8 cellular contexts compared by ENCODE assay signal in genomic region chr1:23809751-23810171, GRCh38. TPM values are rescaled to one million over a fixed set of nuclear protein-coding genes. Genes with fewer than 3 reads are reported as not detected.
DNase-seq lines count a peak whose midpoint lies in the region; ATAC-seq, FAIRE-seq and TF ChIP-seq lines count a peak whose summit lies in the region.

No MANE protein-coding gene starts in this region.

- no peaks in the 10 kb centered on the region for H3K9me3 ChIP-seq in SU-DHL-6 (ENCODE audit: insufficient read depth, low read length)
- H3K9me3 ChIP-seq in small intestine (ENCODE audit: control insufficient read depth, low read depth) = no peaks in the 10 kb centered on the region

- H3K27ac ChIP-seq in C4-2B = no peak overlapping the region
- no peak overlapping the region for H3K27ac ChIP-seq in SU-DHL-6 (ENCODE audit: low read depth, low read length)
- peak overlapping the region; percentile 7 to 43 for H3K27ac ChIP-seq in small intestine (ENCODE audit: low read depth in 1 of 2, low read length in 1 of 2)

- H3K36me3 ChIP-seq in SU-DHL-6 (ENCODE audit: low read length) (no peaks in the 10 kb centered on the region), small intestine (ENCODE audit: control insufficient read depth in 2 of 2, insufficient read depth in 2 of 2, low read length in 2 of 2) (peaks cover 0 to 2% of the 10 kb centered on the region in 2 donors)

- no peaks in the 10 kb centered on the region for H4K20me1 ChIP-seq in SU-DHL-6 (ENCODE audit: low read depth, low read length)

- 10 to 19% (median 15%) methylated on average over 6 of the region's 6 CpGs for WGBS in small intestine, 3 donors

- H3K27me3 ChIP-seq in SU-DHL-6 (ENCODE audit: low read length) (no peaks in the 10 kb centered on the region), small intestine (ENCODE audit: control insufficient read depth in 2 of 2, insufficient read depth in 2 of 2, low read length in 2 of 2) (no peaks in the 10 kb centered on the region)

- H3K4me3 Mint-ChIP-seq in activated naive CD8-positive, alpha-beta T cell treated with anti-CD3 and anti-CD28 coated beads, Interleukin-2, amount 10 ng/mL, durations not matched to agents 7 days and 5 days = no peak overlapping the region

- no peak overlapping the region for H2AFZ ChIP-seq in SU-DHL-6 (ENCODE audit: low read depth, low read length, severe bottlenecking)

- intact Hi-C loops in left cardiac atrium (cut with DNase I) = loop anchor here in 1 of 2 donors (5.0 kb wide), 1 partner anchor 58 kb away; the partner anchor contains the start of gene FUCA1

- no peak overlapping the region for H3K4me2 ChIP-seq in SU-DHL-6 (ENCODE audit: low read depth, low read length, poor library complexity, severe bottlenecking)

- H3F3A ChIP-seq in SU-DHL-6 (ENCODE audit: insufficient read depth) = no peaks in the 10 kb centered on the region

- H3K4me3 ChIP-seq in SU-DHL-6 (ENCODE audit: insufficient read depth, low read length, poor library complexity, severe bottlenecking) (no peak overlapping the region), small intestine (ENCODE audit: low read depth in 1 of 2, low read length in 2 of 2) (no peak overlapping the region)

- FAIRE-seq in small intestine (lab: Jason Lieb, UNC) = no peak

- H3K27me3 Mint-ChIP-seq in activated naive CD8-positive, alpha-beta T cell treated with anti-CD3 and anti-CD28 coated beads, Interleukin-2, amount 10 ng/mL, durations not matched to agents 7 days and 5 days = no peaks in the 10 kb centered on the region

- peak; percentile 45 for DNase-seq in NCI-H1105 (lab: John Stamatoyannopoulos, UW)
- peak; percentile 84 for DNase-seq in activated naive CD8-positive, alpha-beta T cell treated with anti-CD3 and anti-CD28 coated beads, Interleukin-2, amount 10 ng/mL, durations not matched to agents 7 days and 5 days
- DNase-seq in left cardiac atrium = peak; percentile 69
- peak; percentile 89 for DNase-seq in small intestine

- H3K79me2 ChIP-seq in SU-DHL-6 (ENCODE audit: insufficient read depth, low read length) = no peaks in the 10 kb centered on the region

- POLR2A ChIA-PET in activated naive CD8-positive, alpha-beta T cell treated with anti-CD3 and anti-CD28 coated beads, Interleukin-2, amount 10 ng/mL, durations not matched to agents 7 days and 5 days (lab: Charles Lee) = interaction anchor here (0.7 to 4.7 kb wide), 4 partner anchors 9 to 107 kb away, joined by 3 to 18 read pairs (median 9); partner anchors contain the start of genes GALE and HMGCL

- peaks cover 17% of the 10 kb centered on the region for H3K4me1 Mint-ChIP-seq in activated naive CD8-positive, alpha-beta T cell treated with anti-CD3 and anti-CD28 coated beads, Interleukin-2, amount 10 ng/mL, durations not matched to agents 7 days and 5 days

- H3K9me3 Mint-ChIP-seq in activated naive CD8-positive, alpha-beta T cell treated with anti-CD3 and anti-CD28 coated beads, Interleukin-2, amount 10 ng/mL, durations not matched to agents 7 days and 5 days = no peaks in the 10 kb centered on the region

- no peak overlapping the region for H3K27ac Mint-ChIP-seq in activated naive CD8-positive, alpha-beta T cell treated with anti-CD3 and anti-CD28 coated beads, Interleukin-2, amount 10 ng/mL, durations not matched to agents 7 days and 5 days

- H3K9ac ChIP-seq in SU-DHL-6 (ENCODE audit: low read length) = no peak overlapping the region

- peak; percentile 75 for TF ChIP-seq CTCF in C4-2B (conservative IDR thresholded peaks at IDR 0.05)
- peak; percentile 91 for TF ChIP-seq CTCF in SU-DHL-6 (IDR thresholded peaks at IDR 0.05; ENCODE audit: insufficient read depth, low read length, poor library complexity, severe bottlenecking)

- H3K9me2 ChIP-seq in SU-DHL-6 (replicated peaks; ENCODE audit: insufficient read depth, low read length) = no peaks in the 10 kb centered on the region

- peaks cover 6% of the 10 kb centered on the region for H3K36me3 Mint-ChIP-seq in activated naive CD8-positive, alpha-beta T cell treated with anti-CD3 and anti-CD28 coated beads, Interleukin-2, amount 10 ng/mL, durations not matched to agents 7 days and 5 days

- ATAC-seq in GM21717 (IDR thresholded peaks at IDR 0.05; ENCODE audit: unreplicated experiment) = peak; percentile 48
- ATAC-seq in activated naive CD8-positive, alpha-beta T cell treated with anti-CD3 and anti-CD28 coated beads, Interleukin-2, amount 10 ng/mL, durations not matched to agents 7 days and 5 days (ENCODE audit: low read depth) = peak; percentile 88
- ATAC-seq in left cardiac atrium = peak; percentile 86 to 88
- ATAC-seq in GM18520 (IDR thresholded peaks at IDR 0.05; ENCODE audit: unreplicated experiment) = no peak

- H3K4me1 ChIP-seq in small intestine (ENCODE audit: control insufficient read depth in 2 of 2, insufficient read depth in 1 of 2, low read depth in 1 of 2, low read length in 1 of 2) = no peaks in the 10 kb centered on the region

RNA-seq across cellular contexts. Expression of gene GALE, which starts 9.2 kb away (rescaled TPM):
- 10 to 100 TPM; 18.6 to 19.4 TPM for total RNA-seq in activated naive CD8-positive, alpha-beta T cell treated with anti-CD3 and anti-CD28 coated beads, Interleukin-2, amount 10 ng/mL, durations not matched to agents 7 days and 5 days
- total RNA-seq in left cardiac atrium = 10 to 100 TPM in 1 of 2 donors, 1 to 10 TPM in 1; 9.7 to 16.0 TPM
- polyA plus RNA-seq in small intestine = 100 to 1,000 TPM in 2 of 3 donors, 10 to 100 TPM in 1; 76.6 to 289 (median 276) TPM

RNA-seq across cellular contexts. Expression of gene HMGCL, which starts 15.5 kb away (rescaled TPM):
- 10 to 100 TPM; 35.4 to 37.2 TPM for total RNA-seq in activated naive CD8-positive, alpha-beta T cell treated with anti-CD3 and anti-CD28 coated beads, Interleukin-2, amount 10 ng/mL, durations not matched to agents 7 days and 5 days
- total RNA-seq in left cardiac atrium = 10 to 100 TPM; 23.1 to 23.4 TPM
- 100 to 1,000 TPM in 1 of 3 donors, 10 to 100 TPM in 2; 52.2 to 105 (median 89.7) TPM for polyA plus RNA-seq in small intestine

RNA-seq across cellular contexts. Expression of gene LYPLA2, which starts 18.8 kb away (rescaled TPM):
- total RNA-seq in activated naive CD8-positive, alpha-beta T cell treated with anti-CD3 and anti-CD28 coated beads, Interleukin-2, amount 10 ng/mL, durations not matched to agents 7 days and 5 days = 10 to 100 TPM; 67.0 to 82.5 TPM
- 10 to 100 TPM; 32.3 to 36.4 TPM for total RNA-seq in left cardiac atrium
- polyA plus RNA-seq in small intestine = 100 to 1,000 TPM in 2 of 3 donors, 10 to 100 TPM in 1; 92.9 to 137 (median 105) TPM

RNA-seq across cellular contexts. Expression of gene PITHD1, which starts 31.5 kb away (rescaled TPM):
- 10 to 100 TPM; 64.0 to 64.5 TPM for total RNA-seq in activated naive CD8-positive, alpha-beta T cell treated with anti-CD3 and anti-CD28 coated beads, Interleukin-2, amount 10 ng/mL, durations not matched to agents 7 days and 5 days
- total RNA-seq in left cardiac atrium = 10 to 100 TPM; 34.9 to 39.6 TPM
- 10 to 100 TPM; 32.4 to 50.5 (median 46.2) TPM for polyA plus RNA-seq in small intestine

RNA-seq across cellular contexts. Expression of gene FUCA1, which starts 58.3 kb away (rescaled TPM):
- 10 to 100 TPM; 17.2 to 19.6 TPM for total RNA-seq in activated naive CD8-positive, alpha-beta T cell treated with anti-CD3 and anti-CD28 coated beads, Interleukin-2, amount 10 ng/mL, durations not matched to agents 7 days and 5 days
- total RNA-seq in left cardiac atrium = 10 to 100 TPM; 17.0 to 19.9 TPM
- 10 to 100 TPM; 44.9 to 52.1 (median 50.5) TPM for polyA plus RNA-seq in small intestine

Comparison
In these comparisons a context has a peak if more than half of its experiments do, and no peak if none do; other contexts are left out.
1. H3K27ac ChIP-seq: peak in small intestine (2 of 2); none in C4-2B (single experiment) and SU-DHL-6 (single experiment).
2. Peak in every context shown above with its lines, with median percentiles within 50 percentile points of each other: DNase-seq.